Comparison of ENCODE assay signal across 11 cellular contexts in genomic region chr19:32613008-32613407, GRCh38.
"Had no signal": no experiment of that assay in that cellular context is flagged by ENCODE, and none has a peak within 500 bp of the region (broad histone marks: within the 10 kb centered on the region; RNA-seq: fewer than 3 reads in every experiment).

No MANE protein-coding gene starts in this region.

- DNase-seq: GM23248, GOT3, H7, H9, HCEC 1CT, HFFc6 had no signal

- H3K27ac ChIP-seq: GM23248 had no signal

- H3K4me3 ChIP-seq: GM23248, GM23338, HAP-1 had no signal

- FAIRE-seq: H1, H54 had no signal

- H3K4me1 ChIP-seq: HAP-1 had no signal

- H3K4me2 ChIP-seq: GM23338 had no signal

- H3K9me3 ChIP-seq: HAP-1 had no signal

- ATAC-seq: GM23338, HCT116 had no signal
